1 cellular context compared by ENCODE assay signal in the genomic region with DNA sequence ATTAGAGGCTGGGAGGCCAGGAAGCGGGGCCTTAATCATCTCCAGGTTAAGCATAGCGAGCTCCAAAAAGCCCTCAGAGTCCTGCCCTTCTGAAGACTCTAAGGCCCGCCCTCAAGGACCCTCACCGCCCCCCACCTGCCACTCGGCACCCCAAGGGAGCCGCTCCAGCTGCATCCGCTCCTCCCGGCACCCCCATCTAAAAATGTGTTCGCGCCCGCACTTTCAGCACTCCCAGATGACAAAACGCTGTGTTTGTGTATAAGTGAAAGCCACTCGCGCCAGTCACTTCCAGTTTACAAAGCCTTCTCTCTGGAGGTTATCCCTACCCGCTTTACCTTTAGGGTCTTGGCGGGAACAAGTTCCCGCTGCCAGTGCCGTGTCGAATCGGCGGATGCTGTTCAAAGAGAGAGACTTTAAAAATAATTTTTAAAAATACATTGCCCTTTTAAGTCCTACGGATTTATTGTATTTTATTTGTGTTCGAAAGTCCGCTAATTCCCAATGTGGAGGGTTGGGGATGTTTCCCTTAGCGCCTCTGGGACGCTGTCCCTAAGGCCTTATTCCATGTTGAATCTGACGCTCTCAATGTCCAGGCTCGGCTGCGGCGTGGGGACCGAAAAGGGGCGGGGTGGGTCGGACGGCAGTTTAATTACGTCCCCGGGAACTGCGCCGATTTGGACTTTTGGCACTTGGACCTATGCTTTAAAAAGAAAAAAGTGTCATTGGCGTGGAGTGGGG.
TF ChIP-seq lines count a peak whose summit lies in the region.

TSS of gene DCLRE1A (minus strand) at position 64 of the 738 bp plus-strand sequence. CDS start 900 bp downstream, outside the sequence.
A gene with protein sequence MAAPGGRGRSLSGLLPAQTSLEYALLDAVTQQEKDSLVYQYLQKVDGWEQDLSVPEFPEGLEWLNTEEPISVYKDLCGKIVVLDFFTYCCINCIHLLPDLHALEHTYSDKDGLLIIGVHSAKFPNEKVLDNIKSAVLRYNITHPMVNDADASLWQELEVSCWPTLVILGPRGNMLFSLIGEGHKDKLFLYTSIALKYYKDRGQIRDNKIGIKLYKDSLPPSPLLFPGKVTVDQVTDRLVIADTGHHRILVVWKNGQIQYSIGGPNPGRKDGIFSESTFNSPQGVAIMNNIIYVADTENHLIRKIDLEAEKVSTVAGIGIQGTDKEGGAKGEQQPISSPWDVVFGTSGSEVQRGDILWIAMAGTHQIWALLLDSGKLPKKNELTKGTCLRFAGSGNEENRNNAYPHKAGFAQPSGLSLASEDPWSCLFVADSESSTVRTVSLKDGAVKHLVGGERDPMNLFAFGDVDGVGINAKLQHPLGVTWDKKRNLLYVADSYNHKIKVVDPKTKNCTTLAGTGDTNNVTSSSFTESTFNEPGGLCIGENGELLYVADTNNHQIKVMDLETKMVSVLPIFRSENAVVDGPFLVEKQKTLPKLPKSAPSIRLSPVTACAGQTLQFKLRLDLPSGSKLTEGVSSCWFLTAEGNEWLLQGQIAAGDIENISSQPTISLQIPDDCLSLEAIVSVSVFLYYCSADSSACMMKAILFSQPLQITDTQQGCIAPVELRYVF (plus strand): TSS at position 643 of the 738 bp plus-strand sequence. CDS start 212 bp downstream, outside the sequence.

TF ChIP-seq in GM23338, 12 proteins besides CTCF, POLR2A, EP300 and RAD21:
- TF ChIP-seq ZNF462 (CRISPR knock-in tag; IDR thresholded peaks at IDR 0.05) (no peak), CREB1 (CRISPR knock-in tag; IDR thresholded peaks at IDR 0.05; ENCODE audit: low read depth) (peak; percentile 35; the same call in 1 of the 2 replicates), POLR2AphosphoS5 (IDR thresholded peaks at IDR 0.05; ENCODE audit: low read depth) (peak; percentile 50; the same call in 1 of the 2 replicates)
- TF ChIP-seq, protein P1, sequence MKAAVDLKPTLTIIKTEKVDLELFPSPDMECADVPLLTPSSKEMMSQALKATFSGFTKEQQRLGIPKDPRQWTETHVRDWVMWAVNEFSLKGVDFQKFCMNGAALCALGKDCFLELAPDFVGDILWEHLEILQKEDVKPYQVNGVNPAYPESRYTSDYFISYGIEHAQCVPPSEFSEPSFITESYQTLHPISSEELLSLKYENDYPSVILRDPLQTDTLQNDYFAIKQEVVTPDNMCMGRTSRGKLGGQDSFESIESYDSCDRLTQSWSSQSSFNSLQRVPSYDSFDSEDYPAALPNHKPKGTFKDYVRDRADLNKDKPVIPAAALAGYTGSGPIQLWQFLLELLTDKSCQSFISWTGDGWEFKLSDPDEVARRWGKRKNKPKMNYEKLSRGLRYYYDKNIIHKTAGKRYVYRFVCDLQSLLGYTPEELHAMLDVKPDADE (IDR thresholded peaks at IDR 0.05): 0 out of 2 replicates have a peak, but pooled peaks have one; percentile 9
